In the genomic region with DNA sequence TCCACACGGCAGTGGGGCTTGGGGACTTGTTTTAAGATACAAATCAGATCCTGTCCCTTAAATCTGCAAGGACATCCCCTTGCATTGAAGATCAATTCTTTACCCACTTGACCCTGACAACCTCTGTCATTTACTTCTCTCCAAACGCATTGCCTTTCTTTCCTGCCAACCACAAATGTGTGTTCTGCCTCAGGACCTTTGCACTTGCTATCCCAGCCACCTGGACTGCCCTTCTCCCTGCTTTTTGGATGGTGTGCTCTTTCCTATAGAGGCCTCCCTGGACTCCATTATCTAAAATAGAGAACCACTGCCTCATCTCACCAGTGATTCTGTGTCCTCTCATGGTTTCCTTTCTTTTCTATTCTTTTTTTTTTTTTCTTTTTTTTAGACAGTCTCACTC, we compare ENCODE assay signal across 23 cellular contexts. TPM values are rescaled to one million over a fixed set of nuclear protein-coding genes. Genes with fewer than 3 reads are reported as not detected.
DNase-seq lines count a peak whose midpoint lies in the region; ATAC-seq, FAIRE-seq and TF ChIP-seq lines count a peak whose summit lies in the region.
"Had no signal": no experiment of that assay in that cellular context is flagged by ENCODE, and none has a peak within 500 bp of the region (broad histone marks: within the 10 kb centered on the region; RNA-seq: fewer than 3 reads in every experiment).

No MANE protein-coding gene starts in this region.

- no peaks in the 10 kb centered on the region for H3K9me3 Mint-ChIP-seq in immature natural killer cell
- H3K9me3 Mint-ChIP-seq: activated B cell treated with CpG ODN at 0.5 μM for 24 hours; activated CD4-positive, alpha-beta memory T cell treated with anti-CD3 and anti-CD28 coated beads for 36 hours had no signal

- ATAC-seq in HepG2 (no peak), right lobe of liver (no peak), T-helper 17 cell (no peak), GM21825 (IDR thresholded peaks at IDR 0.05; ENCODE audit: unreplicated experiment) (no peak)
- ATAC-seq in stimulated activated naive CD8-positive, alpha-beta T cell treated with anti-CD3 and anti-CD28 coated beads, Interleukin-15, Interleukin-2, amounts not matched to agents 100 U/mL and 50 U/mL, for 24 hours = no peak
- ATAC-seq: sciatic nerve had no signal

- H4K8ac ChIP-seq in mesenchymal stem cell (ENCODE audit: low read length) = no peak overlapping the region

- POLR2A ChIA-PET in HepG2 (lab: Yijun Ruan, JAX) = interaction anchor here (1.5 to 2.0 kb wide), 3 partner anchors 14 to 180 kb away, joined by 5 to 15 read pairs (median 15); partner anchors contain the start of genes ACY1, PARP3 and RRP9

- H2AFZ ChIP-seq in HepG2 (ENCODE audit: low read length) = no peak overlapping the region
- H2AFZ ChIP-seq in mesenchymal stem cell (ENCODE audit: low read depth, low read length) = no peak overlapping the region

- peaks cover 26% of the 10 kb centered on the region for H3K4me1 Mint-ChIP-seq in T-helper 17 cell
- H3K4me1 Mint-ChIP-seq in immature natural killer cell = peaks cover 32 to 37% of the 10 kb centered on the region in 2 donors

- no peak overlapping the region for H2AK5ac ChIP-seq in mesenchymal stem cell (ENCODE audit: low read length, severe bottlenecking)

- TF ChIP-seq EP300 in HepG2 (IDR thresholded peaks at IDR 0.05; ENCODE audit: low read depth in 2 of 2, low read length in 2 of 2) (no peak), HepG2 (CRISPR knock-in tag; IDR thresholded peaks at IDR 0.05; ENCODE audit: borderline replicate concordance) (no peak), suprapubic skin (IDR thresholded peaks at IDR 0.05) (no peak)

- CTCF ChIA-PET in HepG2 (lab: Yijun Ruan, JAX; ENCODE audit: low intra/inter-chr PET ratio, low total read pairs) = interaction anchor here (9.0 kb wide), 1 partner anchor 147 kb away, joined by 110 read pairs; no protein-coding TSS in a partner anchor

- H3K36me3 Mint-ChIP-seq in T-helper 17 cell (ENCODE audit: low read depth) = peaks cover 2% of the 10 kb centered on the region
- peaks cover 0 to 17% (median 0%) of the 10 kb centered on the region in 3 donors for H3K36me3 Mint-ChIP-seq in immature natural killer cell

- no peak overlapping the region for H2BK120ac ChIP-seq in mesenchymal stem cell (ENCODE audit: low read depth, low read length)

- H3K23ac ChIP-seq in mesenchymal stem cell (ENCODE audit: low read length in 2 of 2) = no peak overlapping the region

- no peak overlapping the region for H3K4me3 ChIP-seq in HepG2 (replicated peaks in 1 of 3; ENCODE audit: insufficient read depth in 1 of 3, low read depth in 2 of 3, low read length in 3 of 3)
- H3K4me3 ChIP-seq in right lobe of liver = no peak overlapping the region
- no peak overlapping the region for H3K4me3 ChIP-seq in suprapubic skin
- no peak overlapping the region for H3K4me3 ChIP-seq in mesenchymal stem cell (ENCODE audit: insufficient read depth in 1 of 2, low read depth in 1 of 2, low read length in 2 of 2)
- H3K4me3 ChIP-seq: adrenal gland had no signal

- WGBS in HepG2 (ENCODE audit: low lambda C conversion rate) = 0% methylated on average over 2 of the region's 2 CpGs
- WGBS in right lobe of liver (ENCODE audit: insufficient coverage, low coverage, low lambda C conversion rate, missing lambda C conversion rate) = 40% methylated on average over 2 of the region's 2 CpGs
- 72% methylated on average over 2 of the region's 2 CpGs for WGBS in suprapubic skin
- WGBS in mesenchymal stem cell = 67% methylated on average over 2 of the region's 2 CpGs

- peak overlapping the region; percentile 67 for H3K4me3 Mint-ChIP-seq in T-helper 17 cell
- peak overlapping the region; percentile 48 to 60 (median 56) for H3K4me3 Mint-ChIP-seq in immature natural killer cell
- H3K4me3 Mint-ChIP-seq: activated CD4-positive, alpha-beta memory T cell treated with anti-CD3 and anti-CD28 coated beads for 36 hours had no signal

- H4K20me1 ChIP-seq in HepG2 (ENCODE audit: insufficient read depth, low read length) = peaks cover 3% of the 10 kb centered on the region; the same call in 1 of the 2 replicates

- TF ChIP-seq CTCF in HepG2 (CRISPR knock-in tag; IDR thresholded peaks at IDR 0.05) (no peak), right lobe of liver (IDR thresholded peaks at IDR 0.05) (no peak), suprapubic skin (IDR thresholded peaks at IDR 0.05) (no peak)

- no peak overlapping the region for H4K91ac ChIP-seq in mesenchymal stem cell (ENCODE audit: low read length)

- no peak for TF ChIP-seq RAD21 in HepG2 (CRISPR knock-in tag; IDR thresholded peaks at IDR 0.05)

- H3K36me3 ChIP-seq in HepG2 (replicated peaks in 1 of 2; ENCODE audit: control insufficient read depth in 1 of 2, insufficient read depth in 2 of 2, low read length in 2 of 2) (peaks cover 8 to 18% of the 10 kb centered on the region in 2 experiments), right lobe of liver (peaks cover 0 to 19% (median 8%) of the 10 kb centered on the region in 4 donors), suprapubic skin (peaks cover 26% of the 10 kb centered on the region), mesenchymal stem cell (ENCODE audit: control insufficient read depth in 1 of 2, insufficient read depth in 2 of 2, low read depth in 1 of 2, low read length in 2 of 2) (peaks cover 24 to 30% of the 10 kb centered on the region in 2 experiments)

- no peak overlapping the region for H3K14ac ChIP-seq in mesenchymal stem cell (ENCODE audit: low read length in 2 of 2)

- H3K79me1 ChIP-seq in mesenchymal stem cell (replicated peaks; ENCODE audit: low read length, poor library complexity, severe bottlenecking) = peaks cover 8% of the 10 kb centered on the region

- DNase-seq in HepG2 (ENCODE audit: low spot score) (no peak), right lobe of liver (no peak), T-helper 17 cell (no peak), immature natural killer cell (no peak), suprapubic skin (ENCODE audit: low spot score in 2 of 2) (no peak), mesenchymal stem cell (no peak)
- DNase-seq in stimulated activated naive CD8-positive, alpha-beta T cell treated with anti-CD3 and anti-CD28 coated beads, Interleukin-15, Interleukin-2, amounts not matched to agents 100 U/mL and 50 U/mL, for 24 hours = no peak
- DNase-seq: activated B cell treated with CpG ODN at 0.5 μM for 24 hours; activated CD4-positive, alpha-beta memory T cell treated with anti-CD3 and anti-CD28 coated beads for 36 hours; activated gamma-delta T cell treated with Interleukin-2 at 50 U/mL for 16 hours; adrenal gland; brain microvascular endothelial cell; C1 segment of cervical spinal cord; Karpas-422; NCI-H1436 treated with DMSO at 0.1 percent for 48 hours; NCI-H2107; NCI-H446 treated with DMSO at 0.1 percent for 48 hours; posterior cingulate gyrus; stimulated activated CD4-positive, alpha-beta T cell treated with anti-CD3 and anti-CD28 coated beads, Interleukin-12 subunit alpha, Interleukin-12 subunit beta, amount 100 ng/mL, for 4 hours; stimulated activated CD4-positive, alpha-beta T cell treated with anti-CD3 and anti-CD28 coated beads, Interleukin-4, amount 100 ng/mL, for 1 hour had no signal

- TF ChIP-seq POLR2A in HepG2 (IDR thresholded peaks at IDR 0.05; ENCODE audit: insufficient read depth in 1 of 2, low read depth in 2 of 2, low read length in 2 of 2) (no peak), right lobe of liver (IDR thresholded peaks at IDR 0.05) (no peak), suprapubic skin (IDR thresholded peaks at IDR 0.05) (no peak)

- H2BK15ac ChIP-seq in mesenchymal stem cell (ENCODE audit: low read depth, poor library complexity, severe bottlenecking) = no peak overlapping the region

- H3K27me3 Mint-ChIP-seq in T-helper 17 cell (no peaks in the 10 kb centered on the region), immature natural killer cell (ENCODE audit: low read depth in 3 of 3) (peaks cover 3 to 5% (median 4%) of the 10 kb centered on the region in 3 donors)
- H3K27me3 Mint-ChIP-seq: activated B cell treated with CpG ODN at 0.5 μM for 24 hours; activated CD4-positive, alpha-beta memory T cell treated with anti-CD3 and anti-CD28 coated beads for 36 hours had no signal

- intact Hi-C loops in HepG2 (cut with micrococcal nuclease; ENCODE audit: unreplicated experiment) (no loop called here), right lobe of liver (cut with DNase I) (no loop called here)

- in situ Hi-C loops in HepG2 (cut with HindIII; ENCODE audit: extremely low pct_ligation_motif_present, low pct_unique_long_range_greater_than_20kb) = no loop called here

- H2BK12ac ChIP-seq in mesenchymal stem cell (ENCODE audit: low read length in 2 of 2) = no peak overlapping the region

- H3K27ac Mint-ChIP-seq in T-helper 17 cell (peak overlapping the region; percentile 45), immature natural killer cell (peak overlapping the region in 4 of 6 donors; percentile 12 to 77 (median 64))
- H3K27ac Mint-ChIP-seq: activated B cell treated with CpG ODN at 0.5 μM for 24 hours; activated CD4-positive, alpha-beta memory T cell treated with anti-CD3 and anti-CD28 coated beads for 36 hours had no signal

- no peak overlapping the region for H3K18ac ChIP-seq in mesenchymal stem cell (ENCODE audit: low read depth in 1 of 2, low read length in 2 of 2)

- peaks cover 21% of the 10 kb centered on the region for H3K79me2 ChIP-seq in HepG2 (ENCODE audit: insufficient read depth, low read length)

- H3K27me3 ChIP-seq in HepG2 (ENCODE audit: control insufficient read depth in 1 of 2, insufficient read depth in 2 of 2, low read length in 2 of 2) = peaks cover 0 to 3% of the 10 kb centered on the region in 2 experiments; a peak in 1 of 5 replicates
- H3K27me3 ChIP-seq in right lobe of liver = no peaks in the 10 kb centered on the region
- H3K27me3 ChIP-seq in suprapubic skin = no peaks in the 10 kb centered on the region
- peaks cover 0 to 7% of the 10 kb centered on the region in 2 experiments for H3K27me3 ChIP-seq in mesenchymal stem cell (ENCODE audit: control insufficient read depth in 1 of 2, insufficient read depth in 1 of 2, low read length in 2 of 2)
- H3K27me3 ChIP-seq: adrenal gland, brain microvascular endothelial cell had no signal

- no peaks in the 10 kb centered on the region for H3K9me3 ChIP-seq in HepG2 (ENCODE audit: low read length)
- H3K9me3 ChIP-seq in right lobe of liver = no peaks in the 10 kb centered on the region
- H3K9me3 ChIP-seq in T-helper 17 cell (ENCODE audit: control insufficient read depth, low read length, poor library complexity, severe bottlenecking) = no peaks in the 10 kb centered on the region
- H3K9me3 ChIP-seq in suprapubic skin = no peaks in the 10 kb centered on the region
- H3K9me3 ChIP-seq in mesenchymal stem cell (ENCODE audit: control insufficient read depth, low read length) = no peaks in the 10 kb centered on the region
- H3K9me3 ChIP-seq: adrenal gland had no signal

- H3K4ac ChIP-seq in mesenchymal stem cell (ENCODE audit: low read depth in 1 of 2, low read length in 2 of 2) = no peak overlapping the region

- FAIRE-seq in HepG2 (lab: Jason Lieb, UNC) = no peak
- FAIRE-seq: D721Med had no signal

- H3K4me2 ChIP-seq in HepG2 (ENCODE audit: low read depth, low read length) (peak overlapping the region; percentile 31), mesenchymal stem cell (ENCODE audit: low read length, poor library complexity, severe bottlenecking) (no peak overlapping the region)

- no peak overlapping the region for H3K9ac ChIP-seq in HepG2 (ENCODE audit: insufficient read depth, low read depth, low read length)
- H3K9ac ChIP-seq in mesenchymal stem cell (ENCODE audit: low read length) = no peak overlapping the region

- BruUV-seq in HepG2 (replicated peaks; lab: Mats Ljungman, UMichigan) = no TSS peak

- H3K4me1 ChIP-seq in HepG2 (ENCODE audit: insufficient read depth, low read length) (peaks cover 65% of the 10 kb centered on the region), right lobe of liver (peaks cover 0 to 12% (median 4%) of the 10 kb centered on the region in 4 donors), suprapubic skin (peaks cover 30% of the 10 kb centered on the region), mesenchymal stem cell (ENCODE audit: control insufficient read depth, insufficient read depth, low read depth, low read length) (peaks cover 25% of the 10 kb centered on the region)

- no peak overlapping the region for H2BK5ac ChIP-seq in mesenchymal stem cell (ENCODE audit: low read depth, low read length, poor library complexity, severe bottlenecking)

- H3K27ac ChIP-seq in HepG2 (ENCODE audit: extremely low read length, insufficient read depth, low read length) (no peak overlapping the region), right lobe of liver (no peak overlapping the region), suprapubic skin (no peak overlapping the region), mesenchymal stem cell (ENCODE audit: low read length, poor library complexity, severe bottlenecking) (no peak overlapping the region)
- H3K27ac ChIP-seq: adrenal gland, brain microvascular endothelial cell had no signal

RNA-seq across cellular contexts. Expression of gene RPL29, which starts 1.5 kb away (rescaled TPM):
- total RNA-seq in HepG2 (2016; rRNA removed; fragmentation: Illumina TruSeq; extraction: Trizol) (1,348 and 1,507 TPM in 2 replicates), right lobe of liver (100 to 1,000 TPM; 396 to 971 (median 447) TPM), T-helper 17 cell (1,000 to 10,000 TPM; 1,359 to 1,493 TPM), suprapubic skin (1,000 to 10,000 TPM; 1,428 to 2,708 (median 2,246) TPM)
- total RNA-seq in HepG2 (2016; cell fraction: cytosol; rRNA removed; fragmentation: Illumina TruSeq; extraction: Trizol; ENCODE audit: low read depth) = 2,410 and 2,561 TPM in 2 replicates
- 1,336 and 1,557 TPM in 2 replicates for total RNA-seq in HepG2 (2016; cell fraction: insoluble cytoplasmic fraction; rRNA removed; fragmentation: Illumina TruSeq; extraction: Trizol)
- total RNA-seq in HepG2 (2016; cell fraction: membrane; rRNA removed; fragmentation: Illumina TruSeq; extraction: Trizol) = 3,125 and 3,259 TPM in 2 replicates
- 561 and 582 TPM in 2 replicates for total RNA-seq in HepG2 (2016; cell fraction: nucleus; rRNA removed; fragmentation: Illumina TruSeq; extraction: Trizol)
- polyA plus RNA-seq in HepG2 (2011; rRNA removed) (2,212 and 2,263 TPM in 2 replicates), immature natural killer cell (1,000 to 10,000 TPM in 1 of 3 donors, 100 to 1,000 TPM in 2; 501 to 1,073 (median 800) TPM)
- 3,529 and 3,773 TPM in 2 replicates for polyA plus RNA-seq in HepG2 (2011; cell fraction: cytosol; rRNA removed)
- polyA plus RNA-seq in HepG2 (2011; cell fraction: nucleus; rRNA removed) = 1,156 and 1,364 TPM in 2 replicates
- 2,468 and 3,197 TPM in 2 replicates for polyA plus RNA-seq in HepG2 (2012)
- 3,334 and 3,729 TPM in 2 replicates for polyA plus RNA-seq in HepG2 (2016; cell fraction: cytosol; fragmentation: Illumina TruSeq; extraction: Trizol; ENCODE audit: low read depth)
- 2,145 and 2,237 TPM in 2 replicates for polyA plus RNA-seq in HepG2 (2016; cell fraction: insoluble cytoplasmic fraction; fragmentation: Illumina TruSeq; extraction: Trizol; ENCODE audit: low read depth)
- polyA plus RNA-seq in HepG2 (2016; cell fraction: membrane; fragmentation: Illumina TruSeq; extraction: Trizol; ENCODE audit: low read depth) = 4,346 and 4,410 TPM in 2 replicates
- polyA plus RNA-seq in HepG2 (2016; cell fraction: nucleus; fragmentation: Illumina TruSeq; extraction: Trizol; ENCODE audit: insufficient read depth, low read depth) = 1,173 and 1,267 TPM in 2 replicates
- polyA minus RNA-seq in HepG2 (2011; rRNA and poly(A)+ RNA removed; ENCODE audit: low replicate concordance) = 1,196 and 1,308 TPM in 2 replicates
- polyA minus RNA-seq in HepG2 (2011; cell fraction: cytosol; rRNA and poly(A)+ RNA removed) = 819 and 837 TPM in 2 replicates
- polyA minus RNA-seq in HepG2 (2011; cell fraction: nucleus; rRNA and poly(A)+ RNA removed) = 324 and 432 TPM in 2 replicates
- polyA plus RNA-seq in mesenchymal stem cell (2013, experiment 1 of 2) = 1,869 TPM
- 1,864 TPM for polyA plus RNA-seq in mesenchymal stem cell (2013, experiment 2 of 2)

RNA-seq across cellular contexts. Expression of gene ACY1, which starts 13.8 kb away (rescaled TPM):
- total RNA-seq in HepG2 (2016; rRNA removed; fragmentation: Illumina TruSeq; extraction: Trizol) (112 and 113 TPM in 2 replicates), right lobe of liver (100 to 1,000 TPM; 223 to 479 (median 297) TPM), T-helper 17 cell (1 to 10 TPM; 7.1 to 7.6 TPM), suprapubic skin (10 to 100 TPM; 31.2 to 49.3 (median 36.8) TPM)
- total RNA-seq in HepG2 (2016; cell fraction: cytosol; rRNA removed; fragmentation: Illumina TruSeq; extraction: Trizol; ENCODE audit: low read depth) = 24.7 and 29.0 TPM in 2 replicates
- 100 and 107 TPM in 2 replicates for total RNA-seq in HepG2 (2016; cell fraction: insoluble cytoplasmic fraction; rRNA removed; fragmentation: Illumina TruSeq; extraction: Trizol)
- total RNA-seq in HepG2 (2016; cell fraction: membrane; rRNA removed; fragmentation: Illumina TruSeq; extraction: Trizol) = 29.7 and 29.8 TPM in 2 replicates
- 46.2 and 55.9 TPM in 2 replicates for total RNA-seq in HepG2 (2016; cell fraction: nucleus; rRNA removed; fragmentation: Illumina TruSeq; extraction: Trizol)
- polyA plus RNA-seq in HepG2 (2011; rRNA removed) (162 and 166 TPM in 2 replicates), immature natural killer cell (10 to 100 TPM; 19.0 to 52.7 (median 23.8) TPM)
- polyA plus RNA-seq in HepG2 (2011; cell fraction: cytosol; rRNA removed) = 122 and 222 TPM in 2 replicates
- 380 and 387 TPM in 2 replicates for polyA plus RNA-seq in HepG2 (2011; cell fraction: nucleus; rRNA removed)
- 89.1 and 116 TPM in 2 replicates for polyA plus RNA-seq in HepG2 (2012)
- polyA plus RNA-seq in HepG2 (2016; cell fraction: cytosol; fragmentation: Illumina TruSeq; extraction: Trizol; ENCODE audit: low read depth) = 18.6 and 25.0 TPM in 2 replicates
- 101 and 119 TPM in 2 replicates for polyA plus RNA-seq in HepG2 (2016; cell fraction: insoluble cytoplasmic fraction; fragmentation: Illumina TruSeq; extraction: Trizol; ENCODE audit: low read depth)
- polyA plus RNA-seq in HepG2 (2016; cell fraction: membrane; fragmentation: Illumina TruSeq; extraction: Trizol; ENCODE audit: low read depth) = 26.8 and 28.5 TPM in 2 replicates
- 112 and 117 TPM in 2 replicates for polyA plus RNA-seq in HepG2 (2016; cell fraction: nucleus; fragmentation: Illumina TruSeq; extraction: Trizol; ENCODE audit: insufficient read depth, low read depth)
- 110 and 460 TPM in 2 replicates for polyA minus RNA-seq in HepG2 (2011; rRNA and poly(A)+ RNA removed; ENCODE audit: low replicate concordance)
- polyA minus RNA-seq in HepG2 (2011; cell fraction: cytosol; rRNA and poly(A)+ RNA removed) = 133 and 142 TPM in 2 replicates
- 75.1 and 77.0 TPM in 2 replicates for polyA minus RNA-seq in HepG2 (2011; cell fraction: nucleus; rRNA and poly(A)+ RNA removed)
- 14.0 TPM for polyA plus RNA-seq in mesenchymal stem cell (2013, experiment 1 of 2)
- polyA plus RNA-seq in mesenchymal stem cell (2013, experiment 2 of 2) = 14.7 TPM

RNA-seq across cellular contexts. Expression of gene ABHD14A, which starts 22.3 kb away (rescaled TPM):
- total RNA-seq in HepG2 (2016; rRNA removed; fragmentation: Illumina TruSeq; extraction: Trizol) (12.3 and 29.5 TPM in 2 replicates), right lobe of liver (10 to 100 TPM in 4 of 6 experiments, 1 to 10 TPM in 2; 8.3 to 22.2 (median 15.1) TPM), T-helper 17 cell (10 to 100 TPM; 13.9 to 14.6 TPM), suprapubic skin (10 to 100 TPM in 1 of 4 donors, 1 to 10 TPM in 3; 3.1 to 11.9 (median 8.3) TPM)
- total RNA-seq in HepG2 (2016; cell fraction: cytosol; rRNA removed; fragmentation: Illumina TruSeq; extraction: Trizol; ENCODE audit: low read depth) = 29.8 and 42.0 TPM in 2 replicates
- total RNA-seq in HepG2 (2016; cell fraction: insoluble cytoplasmic fraction; rRNA removed; fragmentation: Illumina TruSeq; extraction: Trizol) = 13.9 and 25.2 TPM in 2 replicates
- 28.5 and 40.2 TPM in 2 replicates for total RNA-seq in HepG2 (2016; cell fraction: membrane; rRNA removed; fragmentation: Illumina TruSeq; extraction: Trizol)
- 14.6 and 20.6 TPM in 2 replicates for total RNA-seq in HepG2 (2016; cell fraction: nucleus; rRNA removed; fragmentation: Illumina TruSeq; extraction: Trizol)
- polyA plus RNA-seq in HepG2 (2011; rRNA removed) (46.9 and 53.9 TPM in 2 replicates), immature natural killer cell (100 to 1,000 TPM in 1 of 3 donors, 10 to 100 TPM in 2; 90.2 to 134 (median 97.6) TPM)
- 62.7 and 81.3 TPM in 2 replicates for polyA plus RNA-seq in HepG2 (2011; cell fraction: cytosol; rRNA removed)
- 21.1 and 27.5 TPM in 2 replicates for polyA plus RNA-seq in HepG2 (2011; cell fraction: nucleus; rRNA removed)
- polyA plus RNA-seq in HepG2 (2012) = 15.4 and 26.5 TPM in 2 replicates
- 43.5 and 57.3 TPM in 2 replicates for polyA plus RNA-seq in HepG2 (2016; cell fraction: cytosol; fragmentation: Illumina TruSeq; extraction: Trizol; ENCODE audit: low read depth)
- polyA plus RNA-seq in HepG2 (2016; cell fraction: insoluble cytoplasmic fraction; fragmentation: Illumina TruSeq; extraction: Trizol; ENCODE audit: low read depth) = 16.4 and 20.9 TPM in 2 replicates
- polyA plus RNA-seq in HepG2 (2016; cell fraction: membrane; fragmentation: Illumina TruSeq; extraction: Trizol; ENCODE audit: low read depth) = 38.0 and 46.5 TPM in 2 replicates
- 40.2 and 40.9 TPM in 2 replicates for polyA plus RNA-seq in HepG2 (2016; cell fraction: nucleus; fragmentation: Illumina TruSeq; extraction: Trizol; ENCODE audit: insufficient read depth, low read depth)
- polyA minus RNA-seq in HepG2 (2011; rRNA and poly(A)+ RNA removed; ENCODE audit: low replicate concordance) = 36.2 and 41.1 TPM in 2 replicates
- polyA minus RNA-seq in HepG2 (2011; cell fraction: cytosol; rRNA and poly(A)+ RNA removed) = 12.3 and 12.7 TPM in 2 replicates
- polyA minus RNA-seq in HepG2 (2011; cell fraction: nucleus; rRNA and poly(A)+ RNA removed) = 2.2 and 3.2 TPM in 2 replicates
- polyA plus RNA-seq in mesenchymal stem cell (2013, experiment 1 of 2) = 19.9 TPM
- polyA plus RNA-seq in mesenchymal stem cell (2013, experiment 2 of 2) = 19.9 TPM

RNA-seq across cellular contexts. Expression of gene ABHD14B, which starts 23.3 kb away (rescaled TPM):
- total RNA-seq in HepG2 (2016; rRNA removed; fragmentation: Illumina TruSeq; extraction: Trizol) (40.4 and 44.4 TPM in 2 replicates), right lobe of liver (100 to 1,000 TPM in 4 of 6 experiments, 10 to 100 TPM in 2; 62.9 to 126 (median 109) TPM), T-helper 17 cell (10 to 100 TPM; 34.8 to 51.1 TPM), suprapubic skin (10 to 100 TPM; 50.0 to 79.7 (median 59.0) TPM)
- 13.6 and 18.3 TPM in 2 replicates for total RNA-seq in HepG2 (2016; cell fraction: cytosol; rRNA removed; fragmentation: Illumina TruSeq; extraction: Trizol; ENCODE audit: low read depth)
- total RNA-seq in HepG2 (2016; cell fraction: insoluble cytoplasmic fraction; rRNA removed; fragmentation: Illumina TruSeq; extraction: Trizol) = 39.5 and 45.7 TPM in 2 replicates
- 31.7 and 38.5 TPM in 2 replicates for total RNA-seq in HepG2 (2016; cell fraction: membrane; rRNA removed; fragmentation: Illumina TruSeq; extraction: Trizol)
- 23.4 and 24.3 TPM in 2 replicates for total RNA-seq in HepG2 (2016; cell fraction: nucleus; rRNA removed; fragmentation: Illumina TruSeq; extraction: Trizol)
- polyA plus RNA-seq in HepG2 (2011; rRNA removed) (102 and 108 TPM in 2 replicates), immature natural killer cell (10 to 100 TPM; 44.9 to 62.3 (median 51.6) TPM)
- 95.9 and 104 TPM in 2 replicates for polyA plus RNA-seq in HepG2 (2011; cell fraction: cytosol; rRNA removed)
- 69.4 and 73.2 TPM in 2 replicates for polyA plus RNA-seq in HepG2 (2011; cell fraction: nucleus; rRNA removed)
- polyA plus RNA-seq in HepG2 (2012) = 40.5 and 57.0 TPM in 2 replicates
- polyA plus RNA-seq in HepG2 (2016; cell fraction: cytosol; fragmentation: Illumina TruSeq; extraction: Trizol; ENCODE audit: low read depth) = 22.6 and 24.5 TPM in 2 replicates
- polyA plus RNA-seq in HepG2 (2016; cell fraction: insoluble cytoplasmic fraction; fragmentation: Illumina TruSeq; extraction: Trizol; ENCODE audit: low read depth) = 68.7 and 73.5 TPM in 2 replicates
- 44.0 and 45.5 TPM in 2 replicates for polyA plus RNA-seq in HepG2 (2016; cell fraction: membrane; fragmentation: Illumina TruSeq; extraction: Trizol; ENCODE audit: low read depth)
- polyA plus RNA-seq in HepG2 (2016; cell fraction: nucleus; fragmentation: Illumina TruSeq; extraction: Trizol; ENCODE audit: insufficient read depth, low read depth) = 59.0 and 60.0 TPM in 2 replicates
- polyA minus RNA-seq in HepG2 (2011; rRNA and poly(A)+ RNA removed; ENCODE audit: low replicate concordance) = 111 and 118 TPM in 2 replicates
- 32.2 and 37.7 TPM in 2 replicates for polyA minus RNA-seq in HepG2 (2011; cell fraction: cytosol; rRNA and poly(A)+ RNA removed)
- 17.9 and 25.7 TPM in 2 replicates for polyA minus RNA-seq in HepG2 (2011; cell fraction: nucleus; rRNA and poly(A)+ RNA removed)
- polyA plus RNA-seq in mesenchymal stem cell (2013, experiment 1 of 2) = 15.5 TPM
- polyA plus RNA-seq in mesenchymal stem cell (2013, experiment 2 of 2) = 15.1 TPM

RNA-seq across cellular contexts. Expression of gene PCBP4, which starts 29.9 kb away (rescaled TPM):
- total RNA-seq in HepG2 (2016; rRNA removed; fragmentation: Illumina TruSeq; extraction: Trizol) = 32.5 and 36.8 TPM in 2 replicates
- 26.7 and 28.9 TPM in 2 replicates for total RNA-seq in HepG2 (2016; cell fraction: cytosol; rRNA removed; fragmentation: Illumina TruSeq; extraction: Trizol; ENCODE audit: low read depth)
- 31.0 and 37.9 TPM in 2 replicates for total RNA-seq in HepG2 (2016; cell fraction: insoluble cytoplasmic fraction; rRNA removed; fragmentation: Illumina TruSeq; extraction: Trizol)
- total RNA-seq in HepG2 (2016; cell fraction: membrane; rRNA removed; fragmentation: Illumina TruSeq; extraction: Trizol) = 44.9 and 54.5 TPM in 2 replicates
- 17.4 and 21.9 TPM in 2 replicates for total RNA-seq in HepG2 (2016; cell fraction: nucleus; rRNA removed; fragmentation: Illumina TruSeq; extraction: Trizol)
- 51.3 and 58.9 TPM in 2 replicates for polyA plus RNA-seq in HepG2 (2011; rRNA removed)
- polyA plus RNA-seq in HepG2 (2011; cell fraction: cytosol; rRNA removed) = 33.8 and 49.2 TPM in 2 replicates
- polyA plus RNA-seq in HepG2 (2011; cell fraction: nucleus; rRNA removed) = 143 and 178 TPM in 2 replicates
- polyA plus RNA-seq in HepG2 (2012) = 14.2 and 28.3 TPM in 2 replicates
- 36.6 and 43.0 TPM in 2 replicates for polyA plus RNA-seq in HepG2 (2016; cell fraction: cytosol; fragmentation: Illumina TruSeq; extraction: Trizol; ENCODE audit: low read depth)
- 42.3 and 45.0 TPM in 2 replicates for polyA plus RNA-seq in HepG2 (2016; cell fraction: insoluble cytoplasmic fraction; fragmentation: Illumina TruSeq; extraction: Trizol; ENCODE audit: low read depth)
- polyA plus RNA-seq in HepG2 (2016; cell fraction: membrane; fragmentation: Illumina TruSeq; extraction: Trizol; ENCODE audit: low read depth) = 49.2 and 54.4 TPM in 2 replicates
- polyA plus RNA-seq in HepG2 (2016; cell fraction: nucleus; fragmentation: Illumina TruSeq; extraction: Trizol; ENCODE audit: insufficient read depth, low read depth) = 57.5 and 60.6 TPM in 2 replicates
- 19.8 and 51.2 TPM in 2 replicates for polyA minus RNA-seq in HepG2 (2011; rRNA and poly(A)+ RNA removed; ENCODE audit: low replicate concordance)
- 15.7 and 19.8 TPM in 2 replicates for polyA minus RNA-seq in HepG2 (2011; cell fraction: cytosol; rRNA and poly(A)+ RNA removed)
- polyA minus RNA-seq in HepG2 (2011; cell fraction: nucleus; rRNA and poly(A)+ RNA removed) = 12.0 and 15.7 TPM in 2 replicates
- total RNA-seq in right lobe of liver = 10 to 100 TPM in 3 of 6 experiments, 1 to 10 TPM in 3; 6.5 to 19.2 (median 11.7) TPM
- total RNA-seq in T-helper 17 cell = 10 to 100 TPM; 20.2 to 28.7 TPM
- 10 to 100 TPM in 1 of 3 donors, 1 to 10 TPM in 2; 7.2 to 12.7 (median 9.3) TPM for polyA plus RNA-seq in immature natural killer cell
- total RNA-seq in suprapubic skin = 10 to 100 TPM; 24.6 to 32.1 (median 28.6) TPM
- 32.5 TPM for polyA plus RNA-seq in mesenchymal stem cell (2013, experiment 1 of 2)
- polyA plus RNA-seq in mesenchymal stem cell (2013, experiment 2 of 2) = 31.0 TPM
